Comparison of ENCODE assay signal across 1 cellular context in genomic region chr18:22194151-22194598, GRCh38.
A peak's percentile ranks its signal among the peaks of the same experiment; 100 is the strongest.
TF ChIP-seq lines count a peak whose summit lies in the region.

No MANE protein-coding gene starts in this region.

TF ChIP-seq in K562, 482 proteins besides CTCF, POLR2A, EP300 and RAD21 (continued from another document and continues in another):
- TF ChIP-seq ZNF318 (IDR thresholded peaks at IDR 0.05; ENCODE audit: borderline replicate concordance in 1 of 2, low read depth in 1 of 2) (no peak), RCOR1 (IDR thresholded peaks at IDR 0.05; ENCODE audit: borderline replicate concordance in 1 of 2, low read depth in 2 of 2, low read length in 2 of 2) (peak; percentile 69 to 76; a peak in 2 of 4 replicates), PHF8 (IDR thresholded peaks at IDR 0.05; ENCODE audit: borderline replicate concordance, low read length) (no peak; the same call in 1 of the 2 replicates), SLC30A9 (CRISPR knock-in tag; IDR thresholded peaks at IDR 0.05) (no peak), LCOR (CRISPR knock-in tag; IDR thresholded peaks at IDR 0.05) (0 out of 2 replicates have a peak, but pooled peaks have one; percentile 64), NKRF (IDR thresholded peaks at IDR 0.05; ENCODE audit: borderline replicate concordance) (no peak), HDGF (IDR thresholded peaks at IDR 0.05) (no peak), GTF2B (IDR thresholded peaks at IDR 0.05; ENCODE audit: extremely low read depth, insufficient read length) (no peak), PHF21A (IDR thresholded peaks at IDR 0.05; ENCODE audit: borderline replicate concordance, low read depth) (no peak), ZNF717 (CRISPR knock-in tag; IDR thresholded peaks at IDR 0.05) (no peak), ELF1 (tag; IDR thresholded peaks at IDR 0.05) (peak; percentile 72), ZBTB33 (CRISPR knock-in tag; IDR thresholded peaks at IDR 0.05) (no peak; the same call in 1 of the 2 replicates), POLR2H (tag; IDR thresholded peaks at IDR 0.05; ENCODE audit: low read depth) (peak; percentile 32; the same call in 1 of the 2 replicates), PHF20 (IDR thresholded peaks at IDR 0.05; ENCODE audit: partially characterized antibody) (peak; percentile 27), U2AF2 (optimal IDR thresholded peaks at IDR 0.05; ENCODE audit: low read depth, low read length) (no peak), USF1 (CRISPR knock-in tag; IDR thresholded peaks at IDR 0.05) (no peak), POLR2AphosphoS2 (IDR thresholded peaks at IDR 0.05; ENCODE audit: low read length) (no peak), SMARCB1 (IDR thresholded peaks at IDR 0.05; ENCODE audit: insufficient read length, low read depth) (no peak), ZNF165 (CRISPR knock-in tag; IDR thresholded peaks at IDR 0.05; ENCODE audit: borderline replicate concordance) (no peak), ZKSCAN1 (IDR thresholded peaks at IDR 0.05; ENCODE audit: low read depth, low read length) (no peak), BRF2 (IDR thresholded peaks at IDR 0.05; ENCODE audit: borderline replicate concordance, insufficient read depth, insufficient read length) (no peak), ZBTB17 (CRISPR knock-in tag; IDR thresholded peaks at IDR 0.05) (peak; percentile 51; the same call in 1 of the 2 replicates), E4F1 (CRISPR knock-in tag; IDR thresholded peaks at IDR 0.05; ENCODE audit: borderline replicate concordance) (no peak), HMG20B (CRISPR knock-in tag; IDR thresholded peaks at IDR 0.05) (no peak), NR3C1 (CRISPR knock-in tag; IDR thresholded peaks at IDR 0.05) (no peak), RB1 (IDR thresholded peaks at IDR 0.05; ENCODE audit: low read depth) (no peak), ESRRB (CRISPR knock-in tag; IDR thresholded peaks at IDR 0.05; ENCODE audit: borderline replicate concordance) (no peak), NFXL1 (CRISPR knock-in tag; IDR thresholded peaks at IDR 0.05) (no peak), LEF1 (IDR thresholded peaks at IDR 0.05) (peak; percentile 86), L3MBTL2 (IDR thresholded peaks at IDR 0.05) (no peak; the same call in none of the 2 replicates), CHD2 (IDR thresholded peaks at IDR 0.05; ENCODE audit: low read depth, low read length) (no peak), ZNF76 (CRISPR knock-in tag; IDR thresholded peaks at IDR 0.05; ENCODE audit: borderline replicate concordance) (no peak), AFF4 (CRISPR knock-in tag; IDR thresholded peaks at IDR 0.05) (no peak), HNRNPLL (IDR thresholded peaks at IDR 0.05; ENCODE audit: low read depth, low read length, poor library complexity, severe bottlenecking) (no peak), TBL1XR1 (IDR thresholded peaks at IDR 0.05; ENCODE audit: low read length in 2 of 2) (peak; percentile 85 to 87)
